ENCODE assay signal across 22 cellular contexts in genomic region chrX:71666240-71667223, GRCh38. TPM values are rescaled to one million over a fixed set of nuclear protein-coding genes. Genes with fewer than 3 reads are reported as not detected.
A peak's percentile ranks its signal among the peaks of the same experiment; 100 is the strongest.
DNase-seq lines count a peak whose midpoint lies in the region; ATAC-seq and TF ChIP-seq lines count a peak whose summit lies in the region.
"Had no signal": no experiment of that assay in that cellular context is flagged by ENCODE, and none has a peak within 500 bp of the region (broad histone marks: within the 10 kb centered on the region; RNA-seq: fewer than 3 reads in every experiment).

No MANE protein-coding gene starts in this region.

- peaks cover 51% of the 10 kb centered on the region for H4K20me1 ChIP-seq in BLaER1

- no peak overlapping the region for H4K8ac ChIP-seq in mesendoderm (ENCODE audit: low read depth, low read length)

- no peaks in the 10 kb centered on the region for H3K79me2 ChIP-seq in mesendoderm (ENCODE audit: control insufficient read depth, insufficient read depth, low read length)

- H2BK5ac ChIP-seq in mesendoderm (ENCODE audit: low read length), result no peak overlapping the region

- no peak overlapping the region for H3K18ac ChIP-seq in mesendoderm (ENCODE audit: low read length)

- H3K79me1 ChIP-seq in mesendoderm (ENCODE audit: low read length), result no peaks in the 10 kb centered on the region

- no peaks in the 10 kb centered on the region for H3K36me3 ChIP-seq in BLaER1
- no peaks in the 10 kb centered on the region for H3K36me3 ChIP-seq in H7 (replicated peaks; ENCODE audit: control insufficient read depth, insufficient read depth, low read length)
- no peaks in the 10 kb centered on the region for H3K36me3 ChIP-seq in mesendoderm (ENCODE audit: control insufficient read depth, insufficient read depth, low read length)
- H3K36me3 ChIP-seq: BE2C, SJCRH30 had no signal

- H3K4me2 ChIP-seq in BLaER1 (peak overlapping the region; percentile 28), mesendoderm (ENCODE audit: low read length) (no peak overlapping the region)
- H3K4me2 ChIP-seq: A549 had no signal

- H3K27ac ChIP-seq in BLaER1 (no peak overlapping the region), mesendoderm (ENCODE audit: low read depth, low read length) (no peak overlapping the region)
- H3K27ac ChIP-seq: A549, RWPE1, SJCRH30 had no signal

- H3K27me3 Mint-ChIP-seq in WTC11 (ENCODE audit: low read depth), result no peaks in the 10 kb centered on the region; the same call in 1 of the 2 replicates
- H3K27me3 Mint-ChIP-seq: CD4-positive, alpha-beta T cell had no signal

- DNase-seq in H7, result peak; percentile 45
- DNase-seq in WTC11 (ENCODE audit: low spot score), result no peak
- peak; percentile 5 for DNase-seq in mesendoderm
- no peak for DNase-seq in NCI-H1417 treated with DMSO at 0.1 percent for 48 hours (lab: John Stamatoyannopoulos, UW)
- DNase-seq: BE2C; CD4-positive, alpha-beta T cell; COR-L47; Karpas-422; MV-4-11; NCI-H1694 treated with DMSO at 0.1 percent for 48 hours; NCI-H69; SJCRH30 had no signal

- H3K4me1 ChIP-seq in BLaER1, result peaks cover 33% of the 10 kb centered on the region
- H3K4me1 ChIP-seq in mesendoderm (ENCODE audit: control insufficient read depth, low read depth, low read length), result no peaks in the 10 kb centered on the region
- H3K4me1 ChIP-seq: A549, BE2C, SJCRH30 had no signal

- H3K4ac ChIP-seq in mesendoderm (ENCODE audit: low read depth, low read length), result no peak overlapping the region

- H3K36me3 Mint-ChIP-seq in WTC11, result no peaks in the 10 kb centered on the region
- H3K36me3 Mint-ChIP-seq: IgD-negative memory B cell had no signal

- no peak overlapping the region for H3K23ac ChIP-seq in mesendoderm (ENCODE audit: low read length)

- H2AK5ac ChIP-seq in mesendoderm (ENCODE audit: low read length), result no peak overlapping the region

- H3K4me3 ChIP-seq in BLaER1 (no peak overlapping the region), H7 (ENCODE audit: insufficient read depth, low read depth, low read length) (no peak overlapping the region), mesendoderm (ENCODE audit: low read length) (no peak overlapping the region)
- H3K4me3 ChIP-seq: A549, SJCRH30 had no signal

- H2BK120ac ChIP-seq in mesendoderm (ENCODE audit: low read depth, low read length), result no peak overlapping the region

- H3K4me3 Mint-ChIP-seq in WTC11, result no peak overlapping the region
- H3K4me3 Mint-ChIP-seq: CD4-positive, alpha-beta T cell; IgD-negative memory B cell had no signal

- no peak overlapping the region for H2BK15ac ChIP-seq in mesendoderm (replicated peaks; ENCODE audit: low read depth)

- ATAC-seq in WTC11, result no peak
- ATAC-seq in GM21786 (IDR thresholded peaks at IDR 0.05; ENCODE audit: unreplicated experiment), result no peak
- no peak for ATAC-seq in HG02970 (IDR thresholded peaks at IDR 0.05; ENCODE audit: low FRiP score, unreplicated experiment)
- ATAC-seq: A549 had no signal

- no peak overlapping the region for H3K9ac ChIP-seq in BLaER1
- H3K9ac ChIP-seq in mesendoderm (ENCODE audit: low read length), result no peak overlapping the region

- no peak for TF ChIP-seq CTCF in WTC11 (IDR thresholded peaks at IDR 0.05)

- H3K27me3 ChIP-seq in BLaER1, result peaks cover 83% of the 10 kb centered on the region
- no peaks in the 10 kb centered on the region for H3K27me3 ChIP-seq in H7 (ENCODE audit: control insufficient read depth, insufficient read depth, low read length)
- no peaks in the 10 kb centered on the region for H3K27me3 ChIP-seq in mesendoderm (ENCODE audit: insufficient read depth, low read length, poor library complexity)
- H3K27me3 ChIP-seq: BE2C, SJCRH30 had no signal

- H3K9me3 Mint-ChIP-seq in WTC11, result no peaks in the 10 kb centered on the region
- H3K9me3 Mint-ChIP-seq: CD4-positive, alpha-beta T cell had no signal

- WGBS in mesendoderm (ENCODE audit: extremely low coverage, insufficient coverage, low lambda C conversion rate), result no CpG with 5 or more reads among the region's 48 CpGs

- H3K4me1 Mint-ChIP-seq in WTC11, result no peaks in the 10 kb centered on the region

- no peak overlapping the region for H3K56ac ChIP-seq in mesendoderm (ENCODE audit: low read length)

- no peak overlapping the region for H4K5ac ChIP-seq in mesendoderm (ENCODE audit: low read length)

- H3K27ac Mint-ChIP-seq in WTC11, result no peak overlapping the region
- H3K27ac Mint-ChIP-seq: CD4-positive, alpha-beta T cell had no signal

- CTCF ChIA-PET in WTC11 (lab: Charles Lee), result no interaction called here

- peaks cover 19% of the 10 kb centered on the region; the same call in 1 of the 2 replicates for H3K9me3 ChIP-seq in BLaER1
- H3K9me3 ChIP-seq: A549, BE2C, SJCRH30 had no signal

- POLR2A ChIA-PET in WTC11 (lab: Charles Lee), result no interaction called here

TF ChIP-seq in WTC11, 78 proteins besides CTCF, POLR2A, EP300 and RAD21:
- TF ChIP-seq IRF1 (CRISPR knock-in tag; IDR thresholded peaks at IDR 0.05) (no peak), NFYB (CRISPR knock-in tag; conservative IDR thresholded peaks at IDR 0.05; ENCODE audit: low read depth) (0 out of 2 replicates have a peak, but pooled peaks have one; percentile 22)

RNA-seq across cellular contexts. Expression of gene CXCR3, which starts 48.2 kb away (rescaled TPM):
- total RNA-seq in H7 (2014; rRNA removed; shearing (Covaris generic)), result not detected in 2 replicates
- 0.11 TPM in 1 of 3 replicates, not detected in the others for total RNA-seq in WTC11 (2021)
- 0.03 TPM for polyA plus RNA-seq in mesendoderm (2013, experiment 1 of 2)
- not detected for polyA plus RNA-seq in mesendoderm (2013, experiment 2 of 2)
- total RNA-seq: G401, H1, M059J, NCI-H460, SJCRH30 had no signal
- polyA plus RNA-seq: A549, H1 had no signal

RNA-seq across cellular contexts. Expression of gene CXorf49, which starts 51.6 kb away (rescaled TPM):
- total RNA-seq in H7 (2014; rRNA removed; shearing (Covaris generic)), result not detected in 2 replicates
- total RNA-seq in WTC11 (2021), result not detected in 3 replicates
- 0.34 TPM for polyA plus RNA-seq in mesendoderm (2013, experiment 1 of 2)
- polyA plus RNA-seq in mesendoderm (2013, experiment 2 of 2), result 0.21 TPM
- total RNA-seq: CD4-positive, alpha-beta T cell; G401; H1; M059J; NCI-H460; SJCRH30 had no signal
- polyA plus RNA-seq: A549, H1, IgD-negative memory B cell had no signal

Comparison
In these comparisons a context has a peak if more than half of its experiments do, and no peak if none do; other contexts are left out.
1. DNase-seq: peak in H7 (single experiment) and mesendoderm (single experiment); none in WTC11 (single experiment) and NCI-H1417 treated with DMSO at 0.1 percent for 48 hours (single experiment).